In the genomic region with DNA sequence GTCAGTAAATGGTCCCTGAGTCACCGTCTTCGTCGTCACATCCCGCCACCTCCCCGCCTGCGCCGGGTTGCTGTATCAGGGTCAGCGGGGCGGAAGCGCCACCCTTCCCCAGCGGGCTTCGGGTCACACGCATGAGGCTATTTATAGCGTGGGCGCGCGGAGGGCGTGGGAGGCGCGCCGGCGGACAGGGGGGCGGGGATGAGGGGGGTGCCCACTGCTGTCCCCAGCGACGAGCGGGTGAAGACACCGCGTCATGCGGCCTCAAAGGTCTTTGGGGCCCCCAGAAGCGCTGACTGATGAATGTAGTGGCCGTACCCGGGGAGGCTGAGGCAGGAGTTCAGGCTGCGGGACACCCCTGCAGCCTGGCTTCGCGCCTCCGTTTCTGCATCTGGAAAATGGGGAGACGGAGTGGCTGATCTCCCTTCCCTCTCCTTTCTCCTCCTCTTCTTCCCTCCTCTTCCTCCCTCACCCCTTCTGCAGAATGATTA, we compare ENCODE assay signal across 1 cellular context.
A peak's percentile ranks its signal among the peaks of the same experiment; 100 is the strongest.
TF ChIP-seq lines count a peak whose summit lies in the region.

No MANE protein-coding gene starts in this region.

TF ChIP-seq in HEK293, 187 proteins besides CTCF, POLR2A, EP300 and RAD21 (continued from another document and continues in another):
- TF ChIP-seq, protein P1, sequence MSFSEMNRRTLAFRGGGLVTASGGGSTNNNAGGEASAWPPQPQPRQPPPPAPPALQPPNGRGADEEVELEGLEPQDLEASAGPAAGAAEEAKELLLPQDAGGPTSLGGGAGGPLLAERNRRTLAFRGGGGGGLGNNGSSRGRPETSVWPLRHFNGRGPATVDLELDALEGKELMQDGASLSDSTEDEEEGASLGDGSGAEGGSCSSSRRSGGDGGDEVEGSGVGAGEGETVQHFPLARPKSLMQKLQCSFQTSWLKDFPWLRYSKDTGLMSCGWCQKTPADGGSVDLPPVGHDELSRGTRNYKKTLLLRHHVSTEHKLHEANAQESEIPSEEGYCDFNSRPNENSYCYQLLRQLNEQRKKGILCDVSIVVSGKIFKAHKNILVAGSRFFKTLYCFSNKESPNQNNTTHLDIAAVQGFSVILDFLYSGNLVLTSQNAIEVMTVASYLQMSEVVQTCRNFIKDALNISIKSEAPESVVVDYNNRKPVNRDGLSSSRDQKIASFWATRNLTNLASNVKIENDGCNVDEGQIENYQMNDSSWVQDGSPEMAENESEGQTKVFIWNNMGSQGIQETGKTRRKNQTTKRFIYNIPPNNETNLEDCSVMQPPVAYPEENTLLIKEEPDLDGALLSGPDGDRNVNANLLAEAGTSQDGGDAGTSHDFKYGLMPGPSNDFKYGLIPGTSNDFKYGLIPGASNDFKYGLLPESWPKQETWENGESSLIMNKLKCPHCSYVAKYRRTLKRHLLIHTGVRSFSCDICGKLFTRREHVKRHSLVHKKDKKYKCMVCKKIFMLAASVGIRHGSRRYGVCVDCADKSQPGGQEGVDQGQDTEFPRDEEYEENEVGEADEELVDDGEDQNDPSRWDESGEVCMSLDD (tag by site-specific recombination; IDR thresholded peaks at IDR 0.05) = peak; percentile 45; the same call in 1 of the 2 replicates
- TF ChIP-seq ZNF777 (tag by site-specific recombination; IDR thresholded peaks at IDR 0.05; ENCODE audit: borderline replicate concordance) = no peak
- peak; percentile 98 for TF ChIP-seq KLF17 (tag by site-specific recombination; IDR thresholded peaks at IDR 0.05)
- no peak for TF ChIP-seq ZNF791 (tag by site-specific recombination; IDR thresholded peaks at IDR 0.05)
- TF ChIP-seq SP2 (tag by site-specific recombination; IDR thresholded peaks at IDR 0.05) = peak; percentile 68
- TF ChIP-seq GLIS2 (tag by site-specific recombination; IDR thresholded peaks at IDR 0.05) = peak; percentile 83
- TF ChIP-seq ZNF473 (tag by site-specific recombination; IDR thresholded peaks at IDR 0.05) = no peak
- TF ChIP-seq, protein P2, sequence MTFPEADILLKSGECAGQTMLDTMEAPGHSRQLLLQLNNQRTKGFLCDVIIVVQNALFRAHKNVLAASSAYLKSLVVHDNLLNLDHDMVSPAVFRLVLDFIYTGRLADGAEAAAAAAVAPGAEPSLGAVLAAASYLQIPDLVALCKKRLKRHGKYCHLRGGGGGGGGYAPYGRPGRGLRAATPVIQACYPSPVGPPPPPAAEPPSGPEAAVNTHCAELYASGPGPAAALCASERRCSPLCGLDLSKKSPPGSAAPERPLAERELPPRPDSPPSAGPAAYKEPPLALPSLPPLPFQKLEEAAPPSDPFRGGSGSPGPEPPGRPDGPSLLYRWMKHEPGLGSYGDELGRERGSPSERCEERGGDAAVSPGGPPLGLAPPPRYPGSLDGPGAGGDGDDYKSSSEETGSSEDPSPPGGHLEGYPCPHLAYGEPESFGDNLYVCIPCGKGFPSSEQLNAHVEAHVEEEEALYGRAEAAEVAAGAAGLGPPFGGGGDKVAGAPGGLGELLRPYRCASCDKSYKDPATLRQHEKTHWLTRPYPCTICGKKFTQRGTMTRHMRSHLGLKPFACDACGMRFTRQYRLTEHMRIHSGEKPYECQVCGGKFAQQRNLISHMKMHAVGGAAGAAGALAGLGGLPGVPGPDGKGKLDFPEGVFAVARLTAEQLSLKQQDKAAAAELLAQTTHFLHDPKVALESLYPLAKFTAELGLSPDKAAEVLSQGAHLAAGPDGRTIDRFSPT (tag by site-specific recombination; IDR thresholded peaks at IDR 0.05) = peak; percentile 68
- peak; percentile 76 for TF ChIP-seq ZNF629 (tag by site-specific recombination; IDR thresholded peaks at IDR 0.05)
- peak; percentile 62 for TF ChIP-seq ZNF600 (tag by site-specific recombination; IDR thresholded peaks at IDR 0.05)
- no peak for TF ChIP-seq ZNF768 (tag by site-specific recombination; IDR thresholded peaks at IDR 0.05)
- TF ChIP-seq ZNF423 (tag by site-specific recombination; IDR thresholded peaks at IDR 0.05) = no peak
- TF ChIP-seq ZNF585B (tag by site-specific recombination; IDR thresholded peaks at IDR 0.05) = no peak
- TF ChIP-seq ZNF24 (tag by site-specific recombination; IDR thresholded peaks at IDR 0.05) = 0 out of 2 replicates have a peak, but pooled peaks have one; percentile 37
- no peak for TF ChIP-seq ZNF501 (tag by site-specific recombination; IDR thresholded peaks at IDR 0.05)
- no peak for TF ChIP-seq ZNF114 (tag by site-specific recombination; IDR thresholded peaks at IDR 0.05)
- TF ChIP-seq ZSCAN16 (tag by site-specific recombination; IDR thresholded peaks at IDR 0.05) = no peak
- TF ChIP-seq, protein P3, sequence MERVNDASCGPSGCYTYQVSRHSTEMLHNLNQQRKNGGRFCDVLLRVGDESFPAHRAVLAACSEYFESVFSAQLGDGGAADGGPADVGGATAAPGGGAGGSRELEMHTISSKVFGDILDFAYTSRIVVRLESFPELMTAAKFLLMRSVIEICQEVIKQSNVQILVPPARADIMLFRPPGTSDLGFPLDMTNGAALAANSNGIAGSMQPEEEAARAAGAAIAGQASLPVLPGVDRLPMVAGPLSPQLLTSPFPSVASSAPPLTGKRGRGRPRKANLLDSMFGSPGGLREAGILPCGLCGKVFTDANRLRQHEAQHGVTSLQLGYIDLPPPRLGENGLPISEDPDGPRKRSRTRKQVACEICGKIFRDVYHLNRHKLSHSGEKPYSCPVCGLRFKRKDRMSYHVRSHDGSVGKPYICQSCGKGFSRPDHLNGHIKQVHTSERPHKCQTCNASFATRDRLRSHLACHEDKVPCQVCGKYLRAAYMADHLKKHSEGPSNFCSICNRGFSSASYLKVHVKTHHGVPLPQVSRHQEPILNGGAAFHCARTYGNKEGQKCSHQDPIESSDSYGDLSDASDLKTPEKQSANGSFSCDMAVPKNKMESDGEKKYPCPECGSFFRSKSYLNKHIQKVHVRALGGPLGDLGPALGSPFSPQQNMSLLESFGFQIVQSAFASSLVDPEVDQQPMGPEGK (tag by site-specific recombination; IDR thresholded peaks at IDR 0.05) = peak; percentile 86
- no peak for TF ChIP-seq ZNF664 (tag by site-specific recombination; IDR thresholded peaks at IDR 0.05)
- TF ChIP-seq WT1 (tag by site-specific recombination; IDR thresholded peaks at IDR 0.05) = peak; percentile 37; the same call in 1 of the 2 replicates
- no peak for TF ChIP-seq MZF1 (tag by site-specific recombination; IDR thresholded peaks at IDR 0.05; ENCODE audit: borderline replicate concordance)
- no peak for TF ChIP-seq HOXA7 (CRISPR knock-in tag; IDR thresholded peaks at IDR 0.05; ENCODE audit: borderline replicate concordance)
- no peak for TF ChIP-seq ZNF747 (tag by site-specific recombination; IDR thresholded peaks at IDR 0.05)
- TF ChIP-seq ZNF660 (tag by site-specific recombination; IDR thresholded peaks at IDR 0.05) = 0 out of 2 replicates have a peak, but pooled peaks have one; percentile 23
- peak; percentile 80 for TF ChIP-seq ZBTB26 (tag by site-specific recombination; optimal IDR thresholded peaks at IDR 0.05)
- TF ChIP-seq ZBTB21 (tag by site-specific recombination; IDR thresholded peaks at IDR 0.05) = peak; percentile 66; the same call in 1 of the 2 replicates
- no peak for TF ChIP-seq ZNF521 (tag by site-specific recombination; IDR thresholded peaks at IDR 0.05)
- TF ChIP-seq ZNF292 (tag by site-specific recombination; IDR thresholded peaks at IDR 0.05; ENCODE audit: borderline replicate concordance, low read depth) = no peak
- TF ChIP-seq ZNF596 (tag by site-specific recombination; IDR thresholded peaks at IDR 0.05) = no peak
- no peak for TF ChIP-seq ZNF16 (tag by site-specific recombination; IDR thresholded peaks at IDR 0.05; ENCODE audit: low read depth)
- no peak for TF ChIP-seq ZXDB (tag by site-specific recombination; IDR thresholded peaks at IDR 0.05)
- TF ChIP-seq ZNF341 (tag by site-specific recombination; IDR thresholded peaks at IDR 0.05; ENCODE audit: low read depth) = peak; percentile 44; the same call in 1 of the 2 replicates
- TF ChIP-seq GLI2 (tag by site-specific recombination; IDR thresholded peaks at IDR 0.05; ENCODE audit: borderline replicate concordance, low read depth) = no peak
- peak; percentile 66; the same call in 1 of the 2 replicates for TF ChIP-seq KLF9 (tag by site-specific recombination; IDR thresholded peaks at IDR 0.05; ENCODE audit: low read depth)
- TF ChIP-seq ZNF175 (tag by site-specific recombination; IDR thresholded peaks at IDR 0.05) = no peak
- no peak for TF ChIP-seq ZNF658 (tag by site-specific recombination; IDR thresholded peaks at IDR 0.05)
- TF ChIP-seq ZNF10 (tag by site-specific recombination; IDR thresholded peaks at IDR 0.05) = no peak
- TF ChIP-seq YY1 (tag by site-specific recombination; IDR thresholded peaks at IDR 0.05) = no peak
- no peak for TF ChIP-seq ZNF701 (tag by site-specific recombination; IDR thresholded peaks at IDR 0.05)
- no peak for TF ChIP-seq ZNF48 (tag by site-specific recombination; IDR thresholded peaks at IDR 0.05)
- no peak for TF ChIP-seq TCF7L2 (IDR thresholded peaks at IDR 0.05; ENCODE audit: borderline replicate concordance, low read depth, low read length)
- TF ChIP-seq GLIS1 (tag by site-specific recombination; IDR thresholded peaks at IDR 0.05) = peak; percentile 83
- TF ChIP-seq, protein P4, sequence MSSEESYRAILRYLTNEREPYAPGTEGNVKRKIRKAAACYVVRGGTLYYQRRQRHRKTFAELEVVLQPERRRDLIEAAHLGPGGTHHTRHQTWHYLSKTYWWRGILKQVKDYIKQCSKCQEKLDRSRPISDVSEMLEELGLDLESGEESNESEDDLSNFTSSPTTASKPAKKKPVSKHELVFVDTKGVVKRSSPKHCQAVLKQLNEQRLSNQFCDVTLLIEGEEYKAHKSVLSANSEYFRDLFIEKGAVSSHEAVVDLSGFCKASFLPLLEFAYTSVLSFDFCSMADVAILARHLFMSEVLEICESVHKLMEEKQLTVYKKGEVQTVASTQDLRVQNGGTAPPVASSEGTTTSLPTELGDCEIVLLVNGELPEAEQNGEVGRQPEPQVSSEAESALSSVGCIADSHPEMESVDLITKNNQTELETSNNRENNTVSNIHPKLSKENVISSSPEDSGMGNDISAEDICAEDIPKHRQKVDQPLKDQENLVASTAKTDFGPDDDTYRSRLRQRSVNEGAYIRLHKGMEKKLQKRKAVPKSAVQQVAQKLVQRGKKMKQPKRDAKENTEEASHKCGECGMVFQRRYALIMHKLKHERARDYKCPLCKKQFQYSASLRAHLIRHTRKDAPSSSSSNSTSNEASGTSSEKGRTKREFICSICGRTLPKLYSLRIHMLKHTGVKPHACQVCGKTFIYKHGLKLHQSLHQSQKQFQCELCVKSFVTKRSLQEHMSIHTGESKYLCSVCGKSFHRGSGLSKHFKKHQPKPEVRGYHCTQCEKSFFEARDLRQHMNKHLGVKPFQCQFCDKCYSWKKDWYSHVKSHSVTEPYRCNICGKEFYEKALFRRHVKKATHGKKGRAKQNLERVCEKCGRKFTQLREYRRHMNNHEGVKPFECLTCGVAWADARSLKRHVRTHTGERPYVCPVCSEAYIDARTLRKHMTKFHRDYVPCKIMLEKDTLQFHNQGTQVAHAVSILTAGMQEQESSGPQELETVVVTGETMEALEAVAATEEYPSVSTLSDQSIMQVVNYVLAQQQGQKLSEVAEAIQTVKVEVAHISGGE (tag by site-specific recombination; conservative IDR thresholded peaks at IDR 0.05; ENCODE audit: low read depth) = no peak
- no peak for TF ChIP-seq ZNF19 (tag by site-specific recombination; IDR thresholded peaks at IDR 0.05; ENCODE audit: low read depth)
- TF ChIP-seq, protein P5, sequence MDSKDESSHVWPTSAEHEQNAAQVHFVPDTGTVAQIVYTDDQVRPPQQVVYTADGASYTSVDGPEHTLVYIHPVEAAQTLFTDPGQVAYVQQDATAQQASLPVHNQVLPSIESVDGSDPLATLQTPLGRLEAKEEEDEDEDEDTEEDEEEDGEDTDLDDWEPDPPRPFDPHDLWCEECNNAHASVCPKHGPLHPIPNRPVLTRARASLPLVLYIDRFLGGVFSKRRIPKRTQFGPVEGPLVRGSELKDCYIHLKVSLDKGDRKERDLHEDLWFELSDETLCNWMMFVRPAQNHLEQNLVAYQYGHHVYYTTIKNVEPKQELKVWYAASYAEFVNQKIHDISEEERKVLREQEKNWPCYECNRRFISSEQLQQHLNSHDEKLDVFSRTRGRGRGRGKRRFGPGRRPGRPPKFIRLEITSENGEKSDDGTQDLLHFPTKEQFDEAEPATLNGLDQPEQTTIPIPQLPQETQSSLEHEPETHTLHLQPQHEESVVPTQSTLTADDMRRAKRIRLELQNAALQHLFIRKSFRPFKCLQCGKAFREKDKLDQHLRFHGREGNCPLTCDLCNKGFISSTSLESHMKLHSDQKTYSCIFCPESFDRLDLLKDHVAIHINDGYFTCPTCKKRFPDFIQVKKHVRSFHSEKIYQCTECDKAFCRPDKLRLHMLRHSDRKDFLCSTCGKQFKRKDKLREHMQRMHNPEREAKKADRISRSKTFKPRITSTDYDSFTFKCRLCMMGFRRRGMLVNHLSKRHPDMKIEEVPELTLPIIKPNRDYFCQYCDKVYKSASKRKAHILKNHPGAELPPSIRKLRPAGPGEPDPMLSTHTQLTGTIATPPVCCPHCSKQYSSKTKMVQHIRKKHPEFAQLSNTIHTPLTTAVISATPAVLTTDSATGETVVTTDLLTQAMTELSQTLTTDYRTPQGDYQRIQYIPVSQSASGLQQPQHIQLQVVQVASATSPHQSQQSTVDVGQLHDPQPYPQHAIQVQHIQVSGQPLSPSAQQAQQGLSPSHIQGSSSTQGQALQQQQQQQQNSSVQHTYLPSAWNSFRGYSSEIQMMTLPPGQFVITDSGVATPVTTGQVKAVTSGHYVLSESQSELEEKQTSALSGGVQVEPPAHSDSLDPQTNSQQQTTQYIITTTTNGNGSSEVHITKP (tag by site-specific recombination; IDR thresholded peaks at IDR 0.05) = 0 out of 2 replicates have a peak, but pooled peaks have one; percentile 41
- TF ChIP-seq ZNF626 (tag by site-specific recombination; IDR thresholded peaks at IDR 0.05) = no peak
- no peak for TF ChIP-seq ZNF560 (tag by site-specific recombination; IDR thresholded peaks at IDR 0.05; ENCODE audit: borderline replicate concordance)
- TF ChIP-seq ZNF140 (tag by site-specific recombination; IDR thresholded peaks at IDR 0.05) = no peak
